In the genomic region with DNA sequence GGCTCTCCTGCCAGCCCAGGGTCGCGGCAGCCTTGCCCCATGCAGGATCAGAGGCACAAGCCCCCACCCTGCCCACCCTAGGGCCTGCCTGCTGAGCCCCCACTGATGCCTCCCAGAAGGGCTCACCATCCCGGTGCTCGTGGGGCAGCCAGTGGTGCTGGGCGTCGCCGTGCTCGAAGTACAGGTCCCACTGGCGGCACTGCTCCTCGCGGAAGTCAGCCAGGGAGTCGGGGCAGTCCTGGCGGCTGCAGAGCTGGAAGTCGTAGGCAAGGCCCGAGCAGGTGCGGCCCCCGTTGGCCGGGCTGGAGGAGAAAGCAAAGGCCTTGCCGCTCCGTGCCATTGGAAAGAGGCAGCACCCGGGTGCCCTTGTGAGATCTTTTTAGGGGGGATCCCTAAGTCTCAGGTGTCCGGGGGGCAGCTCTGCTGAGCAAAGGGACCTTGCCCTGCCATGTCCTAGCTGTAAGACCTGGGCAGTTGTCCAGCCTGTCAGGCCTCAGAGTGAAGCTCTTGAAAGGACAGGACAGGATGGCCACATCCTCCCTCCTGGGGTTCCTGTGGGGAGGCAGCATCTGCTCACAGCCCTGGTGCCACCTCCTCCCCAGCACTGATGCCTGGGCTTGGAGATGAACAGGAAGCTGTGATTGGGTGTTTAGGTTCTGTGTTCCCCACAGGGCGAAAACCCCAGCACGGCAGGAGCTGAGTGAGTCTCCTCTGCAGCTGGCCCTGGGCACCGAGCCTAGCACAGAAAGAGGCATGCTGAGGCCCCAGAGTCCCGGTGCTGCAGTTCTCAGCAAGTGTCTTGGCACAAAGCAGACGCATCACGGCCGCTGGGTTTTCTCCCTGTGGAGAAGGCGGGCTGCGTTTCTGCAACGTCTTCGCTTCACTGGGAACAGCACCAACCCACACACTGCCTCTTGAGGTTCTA, we compare ENCODE assay signal across 16 cellular contexts.
A peak's percentile ranks its signal among the peaks of the same experiment; 100 is the strongest.
DNase-seq lines count a peak whose midpoint lies in the region; ATAC-seq and TF ChIP-seq lines count a peak whose summit lies in the region.
"Had no signal": no experiment of that assay in that cellular context is flagged by ENCODE, and none has a peak within 500 bp of the region (broad histone marks: within the 10 kb centered on the region; RNA-seq: fewer than 3 reads in every experiment).

No MANE protein-coding gene starts in this region.

- H3K27ac Mint-ChIP-seq in stimulated activated naive CD8-positive, alpha-beta T cell treated with anti-CD3 and anti-CD28 coated beads, Interleukin-15, amount 100 ng/mL, for 72 hours = no peak overlapping the region
- H3K27ac Mint-ChIP-seq: H9 had no signal

- H3K27me3 Mint-ChIP-seq in stimulated activated naive CD8-positive, alpha-beta T cell treated with anti-CD3 and anti-CD28 coated beads, Interleukin-15, amount 100 ng/mL, for 72 hours = no peaks in the 10 kb centered on the region

- no peak overlapping the region for H3K4me2 ChIP-seq in neuronal stem cell (ENCODE audit: insufficient read depth, low read length, poor library complexity, severe bottlenecking)
- H3K4me2 ChIP-seq: KMS-11 had no signal

- H3K27me3 ChIP-seq in neuronal stem cell (ENCODE audit: control insufficient read depth in 3 of 3, insufficient read depth in 3 of 3, low read depth in 1 of 3, low read length in 3 of 3) = no peaks in the 10 kb centered on the region
- no peaks in the 10 kb centered on the region for H3K27me3 ChIP-seq in gastroesophageal sphincter

- peak overlapping the region; percentile 75 for H2BK15ac ChIP-seq in neuronal stem cell (ENCODE audit: low read length)

- H3K9me3 Mint-ChIP-seq in stimulated activated naive CD8-positive, alpha-beta T cell treated with anti-CD3 and anti-CD28 coated beads, Interleukin-15, amount 100 ng/mL, for 72 hours = peaks cover 0 to 5% of the 10 kb centered on the region in 2 donors

- H3K23ac ChIP-seq in neuronal stem cell (ENCODE audit: low read depth, low read length, poor library complexity) = no peak overlapping the region

- no peak overlapping the region for H2BK5ac ChIP-seq in neuronal stem cell (ENCODE audit: low read length)

- no peak overlapping the region for H4K8ac ChIP-seq in neuronal stem cell (ENCODE audit: low read depth, low read length)

- peak overlapping the region; percentile 76 for H3K18ac ChIP-seq in neuronal stem cell (ENCODE audit: low read length)

- peaks cover 14% of the 10 kb centered on the region for H3K4me1 Mint-ChIP-seq in stimulated activated naive CD8-positive, alpha-beta T cell treated with anti-CD3 and anti-CD28 coated beads, Interleukin-15, amount 100 ng/mL, for 72 hours
- H3K4me1 Mint-ChIP-seq: H9 had no signal

- TF ChIP-seq POLR2A in gastroesophageal sphincter (IDR thresholded peaks at IDR 0.05) = no peak

- ATAC-seq in stimulated activated naive CD8-positive, alpha-beta T cell treated with anti-CD3 and anti-CD28 coated beads, Interleukin-15, amount 100 ng/mL, for 72 hours = peak; percentile 28
- ATAC-seq in stimulated activated naive CD8-positive, alpha-beta T cell treated with anti-CD3 and anti-CD28 coated beads, Interleukin-15, Interleukin-2, amounts not matched to agents 100 U/mL and 50 U/mL, for 24 hours = no peak
- no peak for ATAC-seq in gastroesophageal sphincter
- ATAC-seq: PC-3 had no signal

- H2AK5ac ChIP-seq in neuronal stem cell (ENCODE audit: low read depth, low read length) = peak overlapping the region; percentile 63

- H2BK12ac ChIP-seq in neuronal stem cell (ENCODE audit: low read length) = no peak overlapping the region

- no peak overlapping the region for H3K4me3 Mint-ChIP-seq in stimulated activated naive CD8-positive, alpha-beta T cell treated with anti-CD3 and anti-CD28 coated beads, Interleukin-15, amount 100 ng/mL, for 72 hours
- H3K4me3 Mint-ChIP-seq: H9 had no signal

- no peak overlapping the region for H3K14ac ChIP-seq in neuronal stem cell (ENCODE audit: low read length)

- no peak overlapping the region for H2BK120ac ChIP-seq in neuronal stem cell (ENCODE audit: low read depth, low read length)

- no peak for TF ChIP-seq EP300 in gastroesophageal sphincter (IDR thresholded peaks at IDR 0.05)

- no peak overlapping the region for H4K91ac ChIP-seq in neuronal stem cell (ENCODE audit: low read depth, low read length, poor library complexity)

- no peak overlapping the region for H2AFZ ChIP-seq in neuronal stem cell (ENCODE audit: low read length)

- peak overlapping the region; percentile 44 for H3K9ac ChIP-seq in neuronal stem cell (ENCODE audit: low read depth, low read length, poor library complexity)
- H3K9ac ChIP-seq: KMS-11 had no signal

- H3K9me3 ChIP-seq in neuronal stem cell (replicated peaks in 1 of 2; ENCODE audit: control insufficient read depth in 2 of 2, insufficient read depth in 1 of 2, low read depth in 1 of 2, low read length in 2 of 2) (peaks cover 0 to 2% of the 10 kb centered on the region in 2 donors), gastroesophageal sphincter (no peaks in the 10 kb centered on the region)

- no peak overlapping the region for H3K27ac ChIP-seq in neuronal stem cell (replicated peaks; ENCODE audit: low read length)
- no peak overlapping the region for H3K27ac ChIP-seq in gastroesophageal sphincter
- H3K27ac ChIP-seq: KMS-11 had no signal

- H3K79me1 ChIP-seq in neuronal stem cell (ENCODE audit: low read depth, low read length) = no peaks in the 10 kb centered on the region

- H3K4me3 ChIP-seq in astrocyte of the spinal cord (ENCODE audit: low read depth, low read length) (no peak overlapping the region), neuronal stem cell (ENCODE audit: low read length in 2 of 2) (no peak overlapping the region), gastroesophageal sphincter (no peak overlapping the region)

- TF ChIP-seq CTCF in astrocyte of the spinal cord (IDR thresholded peaks at IDR 0.05; ENCODE audit: low read depth, low read length) (no peak), gastroesophageal sphincter (IDR thresholded peaks at IDR 0.05) (no peak)

- H3K36me3 ChIP-seq in neuronal stem cell (replicated peaks in 1 of 2; ENCODE audit: control insufficient read depth in 2 of 2, insufficient read depth in 2 of 2, low read length in 2 of 2) (no peaks in the 10 kb centered on the region), gastroesophageal sphincter (no peaks in the 10 kb centered on the region)

- H3K4me1 ChIP-seq in neuronal stem cell (ENCODE audit: control insufficient read depth in 2 of 2, insufficient read depth in 1 of 2, low read depth in 1 of 2, low read length in 2 of 2) (peaks cover 0 to 3% of the 10 kb centered on the region in 2 donors), gastroesophageal sphincter (no peaks in the 10 kb centered on the region)

- no CpG with 5 or more reads among the region's 33 CpGs for WGBS in neuronal stem cell (ENCODE audit: extremely low coverage in 2 of 2, insufficient read length in 2 of 2, insufficient replicate concordance in 1 of 2), 2 donors
- WGBS in gastroesophageal sphincter (ENCODE audit: low coverage in 1 of 2), 2 donors = no CpG with 5 or more reads among the region's 33 CpGs

- in situ Hi-C loops in astrocyte of the spinal cord (cut with HindIII; ENCODE audit: low sequenced_read_pairs) = no loop called here

- peak overlapping the region; percentile 17 for H3K4ac ChIP-seq in neuronal stem cell (ENCODE audit: low read length)

- DNase-seq in stimulated activated naive CD8-positive, alpha-beta T cell treated with anti-CD3 and anti-CD28 coated beads, Interleukin-15, amount 100 ng/mL, for 72 hours = no peak
- DNase-seq in stimulated activated naive CD8-positive, alpha-beta T cell treated with anti-CD3 and anti-CD28 coated beads, Interleukin-15, Interleukin-2, amounts not matched to agents 100 U/mL and 50 U/mL, for 24 hours = no peak
- DNase-seq in astrocyte of the spinal cord (ENCODE audit: low read depth, low spot score) (peak; percentile 32), neuronal stem cell (ENCODE audit: low spot score) (no peak), NCI-H1417 treated with DMSO at 0.1 percent for 48 hours (lab: John Stamatoyannopoulos, UW) (no peak)
- no peak for DNase-seq in stimulated activated CD4-positive, alpha-beta T cell treated with anti-CD3 and anti-CD28 coated beads, Interleukin-4, amount 100 ng/mL, for 1 hour
- DNase-seq: COR-L47, DMS153, EL, H9, NCI-H1092 treated with DMSO at 0.1 percent for 48 hours, NCI-H187 treated with DMSO at 0.1 percent for 48 hours, NCI-H774, PC-3 had no signal
